Comparison of ENCODE assay signal across 8 cellular contexts in the genomic region with DNA sequence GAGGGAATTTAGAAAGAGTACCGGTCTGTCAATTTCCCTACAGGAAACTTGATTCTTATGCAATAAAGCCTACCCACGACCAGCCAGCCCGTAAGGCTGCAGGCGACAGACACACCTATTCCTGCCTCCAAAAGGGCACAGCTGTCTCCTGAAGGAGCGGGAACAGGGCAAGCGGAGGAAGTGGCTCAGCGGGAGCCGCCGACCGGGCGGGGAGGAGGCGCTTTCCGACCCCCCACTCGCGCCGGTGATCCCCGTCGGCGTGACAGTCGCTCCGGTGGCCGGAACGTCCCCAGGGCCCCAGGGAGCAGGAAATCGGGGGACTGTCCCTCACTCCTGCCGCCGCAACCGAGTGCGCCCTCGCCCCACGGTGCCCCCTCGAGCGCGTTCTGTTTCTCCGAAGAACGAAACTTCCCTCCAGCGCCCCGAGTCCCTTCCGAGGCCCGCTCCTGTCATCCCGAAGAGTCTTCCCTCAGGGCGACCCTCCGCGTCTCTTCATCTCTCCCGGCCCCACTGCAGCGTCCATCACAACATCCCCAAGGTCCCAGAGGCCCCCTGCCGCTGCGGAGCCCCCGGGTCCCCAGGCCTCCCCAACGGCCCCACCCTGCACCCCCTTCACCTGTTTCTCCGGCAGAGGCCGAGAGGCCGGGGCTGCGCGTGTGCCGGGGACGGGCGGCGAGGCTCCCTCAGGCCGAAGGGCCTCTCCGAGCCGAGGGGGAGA. TPM values are rescaled to one million over a fixed set of nuclear protein-coding genes. Genes with fewer than 3 reads are reported as not detected.
A peak's percentile ranks its signal among the peaks of the same experiment; 100 is the strongest.
DNase-seq lines count a peak whose midpoint lies in the region; FAIRE-seq and TF ChIP-seq lines count a peak whose summit lies in the region.

No MANE protein-coding gene starts in this region.

- peaks cover 52% of the 10 kb centered on the region for H3K79me2 ChIP-seq in Loucy (ENCODE audit: insufficient read depth, low read length)

- peak overlapping the region; percentile 91 for H3K4me2 ChIP-seq in Loucy (ENCODE audit: low read depth, low read length, poor library complexity, severe bottlenecking)

- peak; percentile 80 for DNase-seq in activated effector memory CD4-positive, alpha-beta T cell treated with anti-CD3 and anti-CD28 coated beads, Interleukin-2, amount 50 U/mL, for 16 hours
- no peak for DNase-seq in activated effector memory CD4-positive, alpha-beta T cell treated with Interleukin-2 at 50 U/mL for 16 hours
- DNase-seq in UCSD-AML1 (lab: John Stamatoyannopoulos, UW; ENCODE audit: unreplicated experiment): peak; percentile 50
- peak; percentile 51 for DNase-seq in dermis blood vessel endothelial cell
- DNase-seq in medulla oblongata (ENCODE audit: extremely low spot score): peak; percentile 33
- DNase-seq in stimulated activated naive CD4-positive, alpha-beta T cell treated with Interleukin-2 at 50 U/mL for 16 hours (lab: John Stamatoyannopoulos, UW): peak; percentile 36
- no peak for DNase-seq in frontal cortex (ENCODE audit: low spot score in 2 of 2)

- H3K9me2 ChIP-seq in Loucy (replicated peaks; ENCODE audit: low read depth, low read length): no peaks in the 10 kb centered on the region

- no peak for TF ChIP-seq CTCF in Loucy (conservative IDR thresholded peaks at IDR 0.05; ENCODE audit: low read length)

- no peak for FAIRE-seq in frontal cortex (lab: Jason Lieb, UNC)

- H3K9me3 ChIP-seq in Loucy (ENCODE audit: insufficient read depth, low read depth, low read length): no peaks in the 10 kb centered on the region

- peaks cover 35% of the 10 kb centered on the region for H3K4me1 ChIP-seq in Loucy (ENCODE audit: insufficient read depth, low read length, poor library complexity, severe bottlenecking)

- peak overlapping the region; percentile 90 for H3K4me3 ChIP-seq in Loucy (ENCODE audit: low read length, poor library complexity, severe bottlenecking)

- H3F3A ChIP-seq in Loucy (ENCODE audit: low read depth): 0 out of 2 replicates have a peak, but pooled peaks cover 2% of the 10 kb centered on the region

- H3K9ac ChIP-seq in Loucy (ENCODE audit: low read depth, low read length, poor library complexity, severe bottlenecking): peak overlapping the region; percentile 97

- H2AFZ ChIP-seq in Loucy (ENCODE audit: low read length): peak overlapping the region; percentile 72

- no peaks in the 10 kb centered on the region for H3K27me3 ChIP-seq in Loucy (ENCODE audit: insufficient read depth, low read length, poor library complexity, severe bottlenecking)

- H3K36me3 ChIP-seq in Loucy (ENCODE audit: insufficient read depth, low read length): no peaks in the 10 kb centered on the region

- peaks cover 38% of the 10 kb centered on the region for H4K20me1 ChIP-seq in Loucy (ENCODE audit: insufficient read depth, low read length, poor library complexity, severe bottlenecking)

RNA-seq across cellular contexts. Expression of gene STAT3, which starts 0.4 kb away (rescaled TPM):
- total RNA-seq in dermis blood vessel endothelial cell (131 and 179 TPM in 2 replicates), frontal cortex (26.5 TPM)

RNA-seq across cellular contexts. Expression of gene CAVIN1, which starts 35.2 kb away (rescaled TPM):
- total RNA-seq in dermis blood vessel endothelial cell: 768 and 840 TPM in 2 replicates
- total RNA-seq in frontal cortex: 8.2 TPM

Comparison
In these comparisons a context has a peak if more than half of its experiments do, and no peak if none do; other contexts are left out.
1. DNase-seq: peak in activated effector memory CD4-positive, alpha-beta T cell treated with anti-CD3 and anti-CD28 coated beads, Interleukin-2, amount 50 U/mL, for 16 hours (single experiment), UCSD-AML1 (single experiment), dermis blood vessel endothelial cell (single experiment), medulla oblongata (single experiment) and stimulated activated naive CD4-positive, alpha-beta T cell treated with Interleukin-2 at 50 U/mL for 16 hours (single experiment); none in activated effector memory CD4-positive, alpha-beta T cell treated with Interleukin-2 at 50 U/mL for 16 hours (single experiment) and frontal cortex (0 of 2).
2. RNA of gene CAVIN1, which starts 35.2 kb away (total RNA-seq): 768 to 840 TPM in dermis blood vessel endothelial cell; 8.2 TPM in frontal cortex (single experiment); every median in the first group is over 10 times any median in the second.